8 cellular contexts compared by ENCODE assay signal in the genomic region with DNA sequence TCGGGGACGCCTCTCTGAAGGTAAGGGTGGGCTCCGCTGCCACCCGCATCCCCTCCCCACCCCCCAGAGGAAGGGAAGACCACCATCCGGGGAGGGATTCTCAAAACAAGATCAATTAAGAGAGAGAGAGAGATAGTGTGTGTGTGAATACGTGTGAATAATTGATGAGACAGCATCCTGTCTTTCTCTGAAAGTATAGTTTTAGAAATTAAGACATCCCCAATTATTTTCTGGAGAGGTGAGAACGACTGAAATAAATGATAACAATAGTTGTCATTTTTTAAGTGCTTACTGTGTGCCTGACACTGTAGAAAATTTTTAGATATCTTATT.
DNase-seq lines count a peak whose midpoint lies in the region; ATAC-seq and TF ChIP-seq lines count a peak whose summit lies in the region.

No MANE protein-coding gene starts in this region.

- POLR2A ChIA-PET in RWPE1 (lab: Yijun Ruan, JAX; ENCODE audit: low non-redundant PET), result no interaction called here

- peak overlapping the region; percentile 90 for H3K4me3 Mint-ChIP-seq in nephron progenitor cell

- peak overlapping the region; percentile 55; the same call in 1 of the 2 replicates for H3K4me3 ChIP-seq in DOHH2 (ENCODE audit: low read length)
- peak overlapping the region; percentile 85 for H3K4me3 ChIP-seq in choroid plexus epithelial cell (ENCODE audit: low read depth, low read length)

- H3K36me3 Mint-ChIP-seq in nephron progenitor cell (ENCODE audit: low read depth), result no peaks in the 10 kb centered on the region

- H3K27me3 Mint-ChIP-seq in nephron progenitor cell (ENCODE audit: low read depth, poor library complexity), result peaks cover 69% of the 10 kb centered on the region

- TF ChIP-seq CTCF in DOHH2 (IDR thresholded peaks at IDR 0.05; ENCODE audit: low read depth, low read length, poor library complexity, severe bottlenecking) (no peak), choroid plexus epithelial cell (conservative IDR thresholded peaks at IDR 0.05; ENCODE audit: low read depth, low read length) (no peak), nephron progenitor cell (IDR thresholded peaks at IDR 0.05) (no peak), RWPE1 (conservative IDR thresholded peaks at IDR 0.05; ENCODE audit: low read depth) (no peak)

- peaks cover 4% of the 10 kb centered on the region for H3K4me1 Mint-ChIP-seq in nephron progenitor cell

- peak overlapping the region; percentile 55 for H3K4me2 ChIP-seq in DOHH2 (ENCODE audit: low read length)

- H3K4me1 ChIP-seq in DOHH2 (ENCODE audit: control insufficient read depth, low read length), result peaks cover 6% of the 10 kb centered on the region

- peak; percentile 2 for ATAC-seq in HG03159 (IDR thresholded peaks at IDR 0.05; ENCODE audit: unreplicated experiment)
- no peak for ATAC-seq in GM21367 (IDR thresholded peaks at IDR 0.05; ENCODE audit: unreplicated experiment)

- H3K9me2 ChIP-seq in DOHH2 (replicated peaks; ENCODE audit: control insufficient read depth, low read length), result no peaks in the 10 kb centered on the region

- no peak overlapping the region for H3K27ac Mint-ChIP-seq in nephron progenitor cell

- H3K79me2 ChIP-seq in DOHH2 (ENCODE audit: control insufficient read depth, low read length), result no peaks in the 10 kb centered on the region

- no peaks in the 10 kb centered on the region for H3F3A ChIP-seq in DOHH2 (ENCODE audit: control insufficient read depth, insufficient read depth)

- no peaks in the 10 kb centered on the region for H4K20me1 ChIP-seq in DOHH2 (ENCODE audit: control insufficient read depth, insufficient read depth, low read depth, low read length)

- H3K27me3 ChIP-seq in DOHH2 (ENCODE audit: control insufficient read depth, low read length), result peaks cover 18% of the 10 kb centered on the region

- CTCF ChIA-PET in RWPE1 (lab: Yijun Ruan, JAX), result interaction anchor here (0.5 to 1.2 kb wide), 11 partner anchors 22 to 350 kb away, joined by 3 to 6 read pairs (median 3); no protein-coding TSS in a partner anchor

- no peak overlapping the region for H3K27ac ChIP-seq in DOHH2 (ENCODE audit: low read depth, low read length)
- no peak overlapping the region for H3K27ac ChIP-seq in RWPE1

- H3K9me3 ChIP-seq in DOHH2 (ENCODE audit: control insufficient read depth, insufficient read depth, low read length), result no peaks in the 10 kb centered on the region

- no peak for DNase-seq in choroid plexus epithelial cell (ENCODE audit: low read depth)
- DNase-seq in nephron progenitor cell, result no peak
- DNase-seq in HuH-7 (ENCODE audit: low spot score), result no peak
- DNase-seq in RWPE1 (ENCODE audit: low spot score), result no peak
- DNase-seq in cerebellar nuclear complex (lab: John Stamatoyannopoulos, UW), result no peak

- H3K9me3 Mint-ChIP-seq in nephron progenitor cell, result no peaks in the 10 kb centered on the region

- no peaks in the 10 kb centered on the region for H3K36me3 ChIP-seq in DOHH2 (ENCODE audit: control insufficient read depth, low read length)
